8 cellular contexts compared by ENCODE assay signal in the genomic region with DNA sequence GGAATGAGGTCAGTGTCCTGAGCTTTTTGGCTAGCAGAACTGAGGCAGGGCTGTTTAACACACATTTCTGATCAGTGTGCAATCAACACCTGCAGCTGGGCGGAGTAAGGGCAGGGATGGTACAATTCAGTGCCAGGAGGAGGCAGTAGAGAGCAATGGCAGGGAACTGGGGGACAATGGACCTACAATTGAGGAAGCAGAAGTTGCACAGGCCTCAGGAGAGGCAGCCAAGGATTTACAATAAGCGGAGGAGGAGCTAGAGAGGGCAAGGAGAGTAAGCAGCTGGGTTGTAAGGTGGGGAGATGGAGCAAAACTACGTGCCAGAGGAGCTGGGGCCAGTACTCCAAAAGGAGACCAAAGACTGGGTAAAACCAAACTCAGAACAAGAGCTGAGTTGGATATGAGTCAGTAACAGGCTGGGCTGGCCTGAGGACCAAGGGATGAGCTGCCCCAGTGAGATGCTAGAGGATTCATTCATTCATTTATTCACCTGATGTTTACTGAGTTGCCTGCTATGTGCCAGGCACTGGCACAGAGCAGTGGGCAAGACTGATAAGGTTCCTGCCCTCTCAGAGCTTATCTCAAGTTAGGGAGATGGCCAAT. TPM values are rescaled to one million over a fixed set of nuclear protein-coding genes. Genes with fewer than 3 reads are reported as not detected.
DNase-seq lines count a peak whose midpoint lies in the region; ATAC-seq, FAIRE-seq and TF ChIP-seq lines count a peak whose summit lies in the region.

No MANE protein-coding gene starts in this region.

- peak overlapping the region; percentile 42 for H3K27ac Mint-ChIP-seq in astrocyte (ENCODE audit: unreplicated experiment)

- H3K27ac ChIP-seq in astrocyte (ENCODE audit: low read depth, low read length): no peak overlapping the region

- peaks cover 9% of the 10 kb centered on the region for H3K4me1 Mint-ChIP-seq in astrocyte (ENCODE audit: low read depth, unreplicated experiment)

- no peaks in the 10 kb centered on the region for H4K20me1 ChIP-seq in astrocyte (ENCODE audit: insufficient read depth, low read length)

- DNase-seq in EH (ENCODE audit: low read depth) (peak; percentile 35), SIG-M5 (lab: John Stamatoyannopoulos, UW) (peak; percentile 75), astrocyte (ENCODE audit: low read depth) (no peak), inferior parietal cortex (ENCODE audit: extremely low spot score) (peak; percentile 49), NCI-H2081 treated with DMSO at 0.1 percent for 48 hours (lab: John Stamatoyannopoulos, UW) (no peak), mesenteric fat pad (ENCODE audit: low spot score) (no peak)
- DNase-seq in stimulated activated naive CD4-positive, alpha-beta T cell (lab: John Stamatoyannopoulos, UW): peak in 5 of 6 experiments; percentile 14 to 57 (median 39)

- no peak overlapping the region for H3K4me3 ChIP-seq in astrocyte (ENCODE audit: insufficient read depth, low read depth, low read length)

- H3K9ac ChIP-seq in astrocyte (ENCODE audit: low read length): no peak overlapping the region

- H3K79me2 ChIP-seq in astrocyte (ENCODE audit: insufficient read depth, low read length): no peaks in the 10 kb centered on the region

- peaks cover 4% of the 10 kb centered on the region for H3K27me3 Mint-ChIP-seq in astrocyte (ENCODE audit: low read depth, unreplicated experiment)

- no peaks in the 10 kb centered on the region for H3K4me1 ChIP-seq in astrocyte (ENCODE audit: insufficient read depth, low read length)

- H3K4me2 ChIP-seq in astrocyte (ENCODE audit: low read length): no peak overlapping the region

- H3K9me3 ChIP-seq in astrocyte (ENCODE audit: insufficient read depth, low read depth, low read length): no peaks in the 10 kb centered on the region

- peaks cover 2% of the 10 kb centered on the region for H3K36me3 ChIP-seq in astrocyte (ENCODE audit: insufficient read depth, low read length)

- no peaks in the 10 kb centered on the region for H3K27me3 ChIP-seq in astrocyte (ENCODE audit: insufficient read depth, low read length)

- H2AFZ ChIP-seq in astrocyte (ENCODE audit: low read depth, low read length): no peak overlapping the region

- H3K9me3 Mint-ChIP-seq in astrocyte (ENCODE audit: unreplicated experiment): no peaks in the 10 kb centered on the region

- H3K4me3 Mint-ChIP-seq in astrocyte (ENCODE audit: unreplicated experiment): no peak overlapping the region

- peak; percentile 55 for TF ChIP-seq CTCF in astrocyte (IDR thresholded peaks at IDR 0.05; ENCODE audit: insufficient read depth, low read depth, low read length)

- peaks cover 25% of the 10 kb centered on the region for H3K36me3 Mint-ChIP-seq in astrocyte (ENCODE audit: low read depth, unreplicated experiment)

- FAIRE-seq in astrocyte (lab: Jason Lieb, UNC): no peak

- ATAC-seq in HG02642 (IDR thresholded peaks at IDR 0.05; ENCODE audit: poor library complexity, unreplicated experiment): peak; percentile 61

RNA-seq across cellular contexts. Expression of a gene that starts 10.4 kb away (rescaled TPM):
- total RNA-seq in astrocyte (24.1 and 27.0 TPM in 2 replicates), mesenteric fat pad (22.6 TPM)

RNA-seq across cellular contexts. Expression of a gene that starts 14.3 kb away (rescaled TPM):
- total RNA-seq in astrocyte (17.1 and 20.9 TPM in 2 replicates), mesenteric fat pad (31.7 TPM)

RNA-seq across cellular contexts. Expression of a gene that starts 20.0 kb away (rescaled TPM):
- total RNA-seq in astrocyte (79.0 and 91.7 TPM in 2 replicates), mesenteric fat pad (37.2 TPM)

RNA-seq across cellular contexts. Expression of a gene that starts 32.7 kb away (rescaled TPM):
- 33.7 and 37.3 TPM in 2 replicates for total RNA-seq in astrocyte
- total RNA-seq in mesenteric fat pad: 57.2 TPM

RNA-seq across cellular contexts. Expression of a gene that starts 57.2 kb away (rescaled TPM):
- 9.7 and 10.4 TPM in 2 replicates for total RNA-seq in astrocyte
- 40.6 TPM for total RNA-seq in mesenteric fat pad

Comparison
In these comparisons a context has a peak if more than half of its experiments do, and no peak if none do; other contexts are left out.
1. DNase-seq: peak in EH (single experiment), SIG-M5 (single experiment), inferior parietal cortex (single experiment) and stimulated activated naive CD4-positive, alpha-beta T cell (5 of 6); none in astrocyte (single experiment), NCI-H2081 treated with DMSO at 0.1 percent for 48 hours (single experiment) and mesenteric fat pad (single experiment).